In the genomic region with DNA sequence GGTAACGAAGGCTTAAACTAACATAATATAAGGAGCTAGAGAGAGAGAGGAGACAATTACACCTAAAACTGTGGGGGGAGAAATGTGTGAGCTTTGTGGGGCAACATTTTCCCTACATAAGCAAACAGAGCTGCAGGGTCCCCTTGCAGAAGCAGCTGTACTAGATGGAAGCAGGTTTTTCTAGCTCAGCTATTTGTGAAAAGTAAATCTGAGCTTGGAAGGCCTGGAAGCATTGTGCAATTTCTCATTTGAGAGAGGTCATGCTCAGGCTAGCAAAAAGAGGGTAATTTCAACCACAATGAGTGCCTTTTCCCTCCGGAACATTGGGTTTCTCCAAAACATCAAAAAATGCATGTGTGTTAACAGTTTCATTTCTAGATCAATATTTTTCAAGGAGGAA, we compare ENCODE assay signal across 10 cellular contexts.
A peak's percentile ranks its signal among the peaks of the same experiment; 100 is the strongest.
DNase-seq lines count a peak whose midpoint lies in the region; ATAC-seq and TF ChIP-seq lines count a peak whose summit lies in the region.
"Had no signal": no experiment of that assay in that cellular context is flagged by ENCODE, and none has a peak within 500 bp of the region (broad histone marks: within the 10 kb centered on the region; RNA-seq: fewer than 3 reads in every experiment).

No MANE protein-coding gene starts in this region.

- no peaks in the 10 kb centered on the region for H3K36me3 Mint-ChIP-seq in natural killer cell
- H3K36me3 Mint-ChIP-seq in natural killer cell treated with Interleukin-12 subunit alpha and Interleukin-12 subunit beta and Interleukin-15 and Interleukin-18, amount 100 ng/mL, for 72 hours, result no peaks in the 10 kb centered on the region
- H3K36me3 Mint-ChIP-seq in stimulated activated naive B cell treated with anti-CD40 and anti-IgM and Interleukin-4, amounts not matched to agents 10 μg/mL and 1 μg/mL and 100 μg/mL, for 72 hours, result peaks cover 0 to 3% of the 10 kb centered on the region in 2 donors

- intact Hi-C loops in natural killer cell (cut with micrococcal nuclease) (no loop called here), vagina (cut with DNase I) (no loop called here)

- peak overlapping the region; percentile 11 to 22 for H3K27ac Mint-ChIP-seq in natural killer cell
- no peak overlapping the region for H3K27ac Mint-ChIP-seq in natural killer cell treated with Interleukin-12 subunit alpha and Interleukin-12 subunit beta and Interleukin-15 and Interleukin-18, amount 100 ng/mL, for 72 hours
- no peak overlapping the region for H3K27ac Mint-ChIP-seq in stimulated activated naive B cell treated with anti-CD40 and anti-IgM and Interleukin-4, amounts not matched to agents 10 μg/mL and 1 μg/mL and 100 μg/mL, for 72 hours

- H3K27ac ChIP-seq in VCaP (peak overlapping the region; percentile 78), liver (ENCODE audit: low read depth in 1 of 2, low read length in 2 of 2) (no peak overlapping the region), vagina (peak overlapping the region; percentile 57)
- H3K27ac ChIP-seq: psoas muscle had no signal

- peaks cover 34 to 53% of the 10 kb centered on the region in 2 donors for H3K4me1 Mint-ChIP-seq in natural killer cell
- peaks cover 23 to 43% of the 10 kb centered on the region in 2 donors for H3K4me1 Mint-ChIP-seq in natural killer cell treated with Interleukin-12 subunit alpha and Interleukin-12 subunit beta and Interleukin-15 and Interleukin-18, amount 100 ng/mL, for 72 hours (ENCODE audit: low read depth in 2 of 2)
- peaks cover 22 to 24% of the 10 kb centered on the region in 2 donors for H3K4me1 Mint-ChIP-seq in stimulated activated naive B cell treated with anti-CD40 and anti-IgM and Interleukin-4, amounts not matched to agents 10 μg/mL and 1 μg/mL and 100 μg/mL, for 72 hours

- WGBS in liver, result 60% methylated on average over 2 of the region's 2 CpGs

- H3K36me3 ChIP-seq in liver (ENCODE audit: control insufficient read depth in 4 of 4, insufficient read depth in 3 of 4, low read depth in 1 of 4, low read length in 3 of 4) (no peaks in the 10 kb centered on the region), vagina (no peaks in the 10 kb centered on the region)

- peaks cover 0 to 18% (median 2%) of the 10 kb centered on the region in 4 donors for H3K4me1 ChIP-seq in liver (ENCODE audit: control insufficient read depth in 4 of 4, insufficient read depth in 4 of 4, low read length in 3 of 4)
- peaks cover 72% of the 10 kb centered on the region for H3K4me1 ChIP-seq in vagina
- H3K4me1 ChIP-seq: psoas muscle had no signal

- H3K4me3 Mint-ChIP-seq in natural killer cell, result no peak overlapping the region
- no peak overlapping the region for H3K4me3 Mint-ChIP-seq in natural killer cell treated with Interleukin-12 subunit alpha and Interleukin-12 subunit beta and Interleukin-15 and Interleukin-18, amount 100 ng/mL, for 72 hours
- H3K4me3 Mint-ChIP-seq in stimulated activated naive B cell treated with anti-CD40 and anti-IgM and Interleukin-4, amounts not matched to agents 10 μg/mL and 1 μg/mL and 100 μg/mL, for 72 hours, result no peak overlapping the region

- H3K27me3 ChIP-seq in liver (ENCODE audit: control insufficient read depth in 4 of 4, insufficient read depth in 4 of 4, low read length in 3 of 4) (no peaks in the 10 kb centered on the region), vagina (no peaks in the 10 kb centered on the region)

- no peaks in the 10 kb centered on the region for H3K9me3 Mint-ChIP-seq in natural killer cell
- H3K9me3 Mint-ChIP-seq in natural killer cell treated with Interleukin-12 subunit alpha and Interleukin-12 subunit beta and Interleukin-15 and Interleukin-18, amount 100 ng/mL, for 72 hours, result no peaks in the 10 kb centered on the region
- no peaks in the 10 kb centered on the region for H3K9me3 Mint-ChIP-seq in stimulated activated naive B cell treated with anti-CD40 and anti-IgM and Interleukin-4, amounts not matched to agents 10 μg/mL and 1 μg/mL and 100 μg/mL, for 72 hours

- TF ChIP-seq POLR2A in vagina (IDR thresholded peaks at IDR 0.05), result no peak

- H3K9me3 ChIP-seq in liver (ENCODE audit: control insufficient read depth in 4 of 4, low read length in 3 of 4) (no peaks in the 10 kb centered on the region), vagina (no peaks in the 10 kb centered on the region)
- H3K9me3 ChIP-seq: psoas muscle had no signal

- no peak overlapping the region for H3K9ac ChIP-seq in liver (ENCODE audit: low read depth in 1 of 2, low read length in 2 of 2)

- no peaks in the 10 kb centered on the region for H3K27me3 Mint-ChIP-seq in natural killer cell (ENCODE audit: low read depth in 2 of 2)
- no peaks in the 10 kb centered on the region for H3K27me3 Mint-ChIP-seq in natural killer cell treated with Interleukin-12 subunit alpha and Interleukin-12 subunit beta and Interleukin-15 and Interleukin-18, amount 100 ng/mL, for 72 hours
- peaks cover 28 to 33% of the 10 kb centered on the region in 2 donors for H3K27me3 Mint-ChIP-seq in stimulated activated naive B cell treated with anti-CD40 and anti-IgM and Interleukin-4, amounts not matched to agents 10 μg/mL and 1 μg/mL and 100 μg/mL, for 72 hours

- H3K4me3 ChIP-seq in liver (ENCODE audit: low read depth in 1 of 3, low read length in 3 of 3), result no peak overlapping the region
- H3K4me3 ChIP-seq in vagina, result no peak overlapping the region
- H3K4me3 ChIP-seq: psoas muscle had no signal

- DNase-seq in natural killer cell, result no peak
- no peak for DNase-seq in natural killer cell treated with Interleukin-12 subunit alpha and Interleukin-12 subunit beta and Interleukin-15 and Interleukin-18, amount 100 ng/mL, for 72 hours (ENCODE audit: low spot score)
- no peak for DNase-seq in vagina (ENCODE audit: extremely low spot score in 2 of 2)
- DNase-seq in globus pallidus (ENCODE audit: low spot score), result no peak
- no peak for DNase-seq in stimulated activated naive B cell treated with anti-CD40 and anti-IgM and Interleukin-4, amounts not matched to agents 10 μg/mL and 1 μg/mL and 100 μg/mL, for 72 hours
- no peak for DNase-seq in stimulated activated CD4-positive, alpha-beta T cell treated with anti-CD3 and anti-CD28 coated beads, Interleukin-2, amount 100 ng/mL, for 48 hours
- DNase-seq: NCI-H2107, psoas muscle had no signal

- TF ChIP-seq RAD21 in liver (IDR thresholded peaks at IDR 0.05), result peak; percentile 20 to 43

- no peak for ATAC-seq in natural killer cell
- ATAC-seq in natural killer cell treated with Interleukin-12 subunit alpha and Interleukin-12 subunit beta and Interleukin-15 and Interleukin-18, amount 100 ng/mL, for 72 hours, result no peak
- no peak for ATAC-seq in stimulated activated naive B cell treated with anti-CD40 and anti-IgM and Interleukin-4, amounts not matched to agents 10 μg/mL and 1 μg/mL and 100 μg/mL, for 72 hours (replicated peaks)

- TF ChIP-seq CTCF in natural killer cell (IDR thresholded peaks at IDR 0.05), result no peak
- no peak for TF ChIP-seq CTCF in VCaP (conservative IDR thresholded peaks at IDR 0.05)
- no peak for TF ChIP-seq CTCF in liver (IDR thresholded peaks at IDR 0.05; ENCODE audit: low read depth, low read length, missing input control)
- TF ChIP-seq CTCF in vagina (IDR thresholded peaks at IDR 0.05), result no peak

TF ChIP-seq in liver, 16 proteins besides CTCF, POLR2A, EP300 and RAD21 (continues in another document):
- peak; percentile 56 to 65 for TF ChIP-seq RXRA (IDR thresholded peaks at IDR 0.05)
- peak in 1 of 2 donors; percentile 11 for TF ChIP-seq JUND (IDR thresholded peaks at IDR 0.05)
- TF ChIP-seq, protein P1, sequence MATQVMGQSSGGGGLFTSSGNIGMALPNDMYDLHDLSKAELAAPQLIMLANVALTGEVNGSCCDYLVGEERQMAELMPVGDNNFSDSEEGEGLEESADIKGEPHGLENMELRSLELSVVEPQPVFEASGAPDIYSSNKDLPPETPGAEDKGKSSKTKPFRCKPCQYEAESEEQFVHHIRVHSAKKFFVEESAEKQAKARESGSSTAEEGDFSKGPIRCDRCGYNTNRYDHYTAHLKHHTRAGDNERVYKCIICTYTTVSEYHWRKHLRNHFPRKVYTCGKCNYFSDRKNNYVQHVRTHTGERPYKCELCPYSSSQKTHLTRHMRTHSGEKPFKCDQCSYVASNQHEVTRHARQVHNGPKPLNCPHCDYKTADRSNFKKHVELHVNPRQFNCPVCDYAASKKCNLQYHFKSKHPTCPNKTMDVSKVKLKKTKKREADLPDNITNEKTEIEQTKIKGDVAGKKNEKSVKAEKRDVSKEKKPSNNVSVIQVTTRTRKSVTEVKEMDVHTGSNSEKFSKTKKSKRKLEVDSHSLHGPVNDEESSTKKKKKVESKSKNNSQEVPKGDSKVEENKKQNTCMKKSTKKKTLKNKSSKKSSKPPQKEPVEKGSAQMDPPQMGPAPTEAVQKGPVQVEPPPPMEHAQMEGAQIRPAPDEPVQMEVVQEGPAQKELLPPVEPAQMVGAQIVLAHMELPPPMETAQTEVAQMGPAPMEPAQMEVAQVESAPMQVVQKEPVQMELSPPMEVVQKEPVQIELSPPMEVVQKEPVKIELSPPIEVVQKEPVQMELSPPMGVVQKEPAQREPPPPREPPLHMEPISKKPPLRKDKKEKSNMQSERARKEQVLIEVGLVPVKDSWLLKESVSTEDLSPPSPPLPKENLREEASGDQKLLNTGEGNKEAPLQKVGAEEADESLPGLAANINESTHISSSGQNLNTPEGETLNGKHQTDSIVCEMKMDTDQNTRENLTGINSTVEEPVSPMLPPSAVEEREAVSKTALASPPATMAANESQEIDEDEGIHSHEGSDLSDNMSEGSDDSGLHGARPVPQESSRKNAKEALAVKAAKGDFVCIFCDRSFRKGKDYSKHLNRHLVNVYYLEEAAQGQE (IDR thresholded peaks at IDR 0.05), result no peak
- no peak for TF ChIP-seq TAF1 (conservative IDR thresholded peaks at IDR 0.05)
- TF ChIP-seq HNF4A (conservative IDR thresholded peaks at IDR 0.05), result peak in 1 of 2 donors; percentile 8
- TF ChIP-seq, protein P2, sequence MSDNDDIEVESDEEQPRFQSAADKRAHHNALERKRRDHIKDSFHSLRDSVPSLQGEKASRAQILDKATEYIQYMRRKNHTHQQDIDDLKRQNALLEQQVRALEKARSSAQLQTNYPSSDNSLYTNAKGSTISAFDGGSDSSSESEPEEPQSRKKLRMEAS (IDR thresholded peaks at IDR 0.05), result peak; percentile 17
- TF ChIP-seq HNF4G (IDR thresholded peaks at IDR 0.05), result no peak
- no peak for TF ChIP-seq FOXA1 (IDR thresholded peaks at IDR 0.05)
- TF ChIP-seq, protein P3, sequence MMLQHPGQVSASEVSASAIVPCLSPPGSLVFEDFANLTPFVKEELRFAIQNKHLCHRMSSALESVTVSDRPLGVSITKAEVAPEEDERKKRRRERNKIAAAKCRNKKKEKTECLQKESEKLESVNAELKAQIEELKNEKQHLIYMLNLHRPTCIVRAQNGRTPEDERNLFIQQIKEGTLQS (IDR thresholded peaks at IDR 0.05), result no peak
- TF ChIP-seq GABPA (IDR thresholded peaks at IDR 0.05 in 1 of 2, conservative IDR thresholded peaks at IDR 0.05 in 1 of 2), result no peak
- no peak for TF ChIP-seq NR2F2 (IDR thresholded peaks at IDR 0.05)
- TF ChIP-seq SP1 (IDR thresholded peaks at IDR 0.05), result peak; percentile 23
- no peak for TF ChIP-seq EGR1 (IDR thresholded peaks at IDR 0.05; ENCODE audit: low read depth in 2 of 2)
- no peak for TF ChIP-seq FOXA2 (IDR thresholded peaks at IDR 0.05)
- TF ChIP-seq YY1 (IDR thresholded peaks at IDR 0.05), result no peak

Comparison
In these comparisons a context has a peak if more than half of its experiments do, and no peak if none do; other contexts are left out.
1. H3K27ac Mint-ChIP-seq: peak in natural killer cell (2 of 2); none in natural killer cell treated with Interleukin-12 subunit alpha and Interleukin-12 subunit beta and Interleukin-15 and Interleukin-18, amount 100 ng/mL, for 72 hours (0 of 2) and stimulated activated naive B cell treated with anti-CD40 and anti-IgM and Interleukin-4, amounts not matched to agents 10 μg/mL and 1 μg/mL and 100 μg/mL, for 72 hours (single experiment).
2. H3K27ac ChIP-seq: peak in VCaP (single experiment) and vagina (single experiment); none in liver (0 of 2).